12 cellular contexts compared by ENCODE assay signal in genomic region chr11:130510407-130511006, GRCh38.
DNase-seq lines count a peak whose midpoint lies in the region; ATAC-seq and TF ChIP-seq lines count a peak whose summit lies in the region.
"Had no signal": no experiment of that assay in that cellular context is flagged by ENCODE, and none has a peak within 500 bp of the region (broad histone marks: within the 10 kb centered on the region; RNA-seq: fewer than 3 reads in every experiment).

No MANE protein-coding gene starts in this region.

- ATAC-seq in PC-3 (peak; percentile 48), lower lobe of right lung (peak; percentile 46 to 80), HG03571 (IDR thresholded peaks at IDR 0.05; ENCODE audit: unreplicated experiment) (no peak), HG03108 (IDR thresholded peaks at IDR 0.05; ENCODE audit: unreplicated experiment) (no peak)
- ATAC-seq: stimulated activated naive B cell treated with anti-CD40 and anti-IgM and Interleukin-4, amounts not matched to agents 10 μg/mL and 1 μg/mL and 100 μg/mL, for 72 hours had no signal

- peak overlapping the region; percentile 48 for H3K9ac ChIP-seq in PC-3 (ENCODE audit: low read length)

- CTCF ChIA-PET in PC-3 (lab: Charles Lee), result interaction anchor here (0.5 kb wide), 1 partner anchor 76 kb away, joined by 3 read pairs; no protein-coding TSS in a partner anchor

- peak; percentile 70 for DNase-seq in PC-3
- peak; percentile 74 for DNase-seq in dedifferentiated amniotic fluid mesenchymal stem cell (ENCODE audit: extremely low spot score)
- DNase-seq in lower lobe of right lung, result no peak
- peak; percentile 46 to 52 for DNase-seq in thyroid gland
- DNase-seq in lower leg skin (ENCODE audit: low spot score in 2 of 2), result no peak
- DNase-seq: activated CD4-positive, alpha-beta T cell treated with anti-CD3 and anti-CD28 coated beads for 48 hours; esophagus squamous epithelium; Kasumi-1; stimulated activated CD4-positive, alpha-beta T cell treated with anti-CD3 and anti-CD28 coated beads, Interleukin-2, amount 100 ng/mL, for 24 hours; stimulated activated naive B cell treated with anti-CD40 and anti-IgM and Interleukin-4, amounts not matched to agents 10 μg/mL and 1 μg/mL and 100 μg/mL, for 72 hours had no signal

- H3K4me1 ChIP-seq in PC-3 (ENCODE audit: insufficient read depth, low read length), result peaks cover 35% of the 10 kb centered on the region
- H3K4me1 ChIP-seq in lower lobe of right lung, result peaks cover 12% of the 10 kb centered on the region
- peaks cover 11 to 13% of the 10 kb centered on the region in 2 donors for H3K4me1 ChIP-seq in thyroid gland

- no peaks in the 10 kb centered on the region for H3F3A ChIP-seq in PC-3 (ENCODE audit: low read length, unreplicated experiment)

- no TSS peak for BruUV-seq in PC-3 (replicated peaks; lab: Mats Ljungman, UMichigan)

- POLR2A ChIA-PET in PC-3 (lab: Charles Lee; ENCODE audit: unreplicated experiment), result interaction anchor here (0.7 kb wide), 1 partner anchor 351 kb away, joined by 5 read pairs; no protein-coding TSS in a partner anchor

- peak overlapping the region; percentile 46 for H3K4me2 ChIP-seq in PC-3 (ENCODE audit: low read length)

- H3K9me3 ChIP-seq in PC-3 (ENCODE audit: low read length) (no peaks in the 10 kb centered on the region), lower lobe of right lung (peaks cover 3% of the 10 kb centered on the region), thyroid gland (no peaks in the 10 kb centered on the region)
- H3K9me3 ChIP-seq: esophagus squamous epithelium had no signal

- H3K36me3 ChIP-seq in PC-3 (ENCODE audit: low read depth, low read length), result peaks cover 7% of the 10 kb centered on the region; the same call in 1 of the 2 replicates
- no peaks in the 10 kb centered on the region for H3K36me3 ChIP-seq in lower lobe of right lung
- H3K36me3 ChIP-seq in thyroid gland, result no peaks in the 10 kb centered on the region
- H3K36me3 ChIP-seq: esophagus squamous epithelium had no signal

- no peaks in the 10 kb centered on the region for H4K20me1 ChIP-seq in PC-3 (ENCODE audit: low read length)

- H3K27me3 ChIP-seq in PC-3 (ENCODE audit: low read length) (no peaks in the 10 kb centered on the region), lower lobe of right lung (ENCODE audit: low read depth) (no peaks in the 10 kb centered on the region), thyroid gland (no peaks in the 10 kb centered on the region)
- H3K27me3 ChIP-seq: esophagus squamous epithelium had no signal

- TF ChIP-seq POLR2A in thyroid gland (IDR thresholded peaks at IDR 0.05) (peak in 1 of 2 donors; percentile 15), lower leg skin (IDR thresholded peaks at IDR 0.05) (no peak)

- H3K79me2 ChIP-seq in PC-3 (ENCODE audit: low read length), result no peaks in the 10 kb centered on the region

- no peak for TF ChIP-seq CTCF in PC-3 (conservative IDR thresholded peaks at IDR 0.05; ENCODE audit: low read depth, low read length)
- no peak for TF ChIP-seq CTCF in lower lobe of right lung (IDR thresholded peaks at IDR 0.05)
- TF ChIP-seq CTCF in thyroid gland (IDR thresholded peaks at IDR 0.05), result no peak
- no peak for TF ChIP-seq CTCF in lower leg skin (IDR thresholded peaks at IDR 0.05)

- intact Hi-C loops in PC-3 (cut with micrococcal nuclease), result loop anchor here (2.0 to 5.0 kb wide), 2 partner anchors 14 to 63 kb away; partner anchors contain the start of gene ADAMTS15
- intact Hi-C loops in lower lobe of right lung (cut with DNase I), result no loop called here
- intact Hi-C loops in thyroid gland (cut with DNase I), result no loop called here
- intact Hi-C loops in lower leg skin (cut with DNase I; ENCODE audit: low total_unique reads), result no loop called here

- no peaks in the 10 kb centered on the region; the same call in 1 of the 2 replicates for H3K9me2 ChIP-seq in PC-3 (replicated peaks; ENCODE audit: low read length)

- H3K27ac ChIP-seq in PC-3 (ENCODE audit: low read length) (peak overlapping the region; percentile 79), lower lobe of right lung (peak overlapping the region; percentile 26), thyroid gland (peak overlapping the region; percentile 80 to 85 (median 83))

- H3K4me3 ChIP-seq in PC-3 (ENCODE audit: low read length), result no peak overlapping the region
- no peak overlapping the region for H3K4me3 ChIP-seq in lower lobe of right lung
- H3K4me3 ChIP-seq in thyroid gland (replicated peaks in 1 of 3), result no peak overlapping the region
- no peak overlapping the region for H3K4me3 ChIP-seq in lower leg skin (ENCODE audit: low read depth, poor library complexity, severe bottlenecking)
- H3K4me3 ChIP-seq: esophagus squamous epithelium had no signal

- WGBS in thyroid gland, 2 donors, result 35 to 45% methylated on average over 8 of the region's 8 CpGs
- 57 to 58% methylated on average over 8 of the region's 8 CpGs for WGBS in lower leg skin, 2 donors

- H2AFZ ChIP-seq in PC-3 (ENCODE audit: low read length), result peak overlapping the region; percentile 56

Comparison
In these comparisons a context has a peak if more than half of its experiments do, and no peak if none do; other contexts are left out.
1. ATAC-seq: peak in PC-3 (single experiment) and lower lobe of right lung (2 of 2); none in HG03571 (single experiment) and HG03108 (single experiment).
2. DNase-seq: peak in PC-3 (single experiment), dedifferentiated amniotic fluid mesenchymal stem cell (single experiment) and thyroid gland (2 of 2); none in lower lobe of right lung (single experiment) and lower leg skin (0 of 2).
3. H3K27ac ChIP-seq: peak in every context shown above with its lines; median percentile 83 in thyroid gland; 79 in PC-3; 26 in lower lobe of right lung.